ENCODE assay signal across 8 cellular contexts in genomic region chr17:21126645-21127507, GRCh38. TPM values are rescaled to one million over a fixed set of nuclear protein-coding genes. Genes with fewer than 3 reads are reported as not detected.
DNase-seq lines count a peak whose midpoint lies in the region; ATAC-seq and TF ChIP-seq lines count a peak whose summit lies in the region.

TSS of gene DHRS7B (plus strand) at chr17:21126964. CDS start at chr17:21126972, 8 bp downstream.

- peaks cover 24% of the 10 kb centered on the region for H3K4me1 ChIP-seq in DND-41 (ENCODE audit: insufficient read depth, low read length)
- H3K4me1 ChIP-seq in Karpas-422 (ENCODE audit: low read length): peaks cover 22% of the 10 kb centered on the region
- peaks cover 18 to 19% of the 10 kb centered on the region in 2 donors for H3K4me1 ChIP-seq in naive thymus-derived CD4-positive, alpha-beta T cell (ENCODE audit: control insufficient read depth in 2 of 2, insufficient read depth in 2 of 2, low read length in 2 of 2)

- no peaks in the 10 kb centered on the region; the same call in 1 of the 2 replicates for H3K36me3 ChIP-seq in DND-41 (ENCODE audit: insufficient read depth, low read length)
- no peaks in the 10 kb centered on the region for H3K36me3 ChIP-seq in Karpas-422 (ENCODE audit: insufficient read depth, low read length)
- peaks cover 0 to 5% (median 0%) of the 10 kb centered on the region in 3 experiments for H3K36me3 ChIP-seq in naive thymus-derived CD4-positive, alpha-beta T cell (ENCODE audit: control insufficient read depth in 2 of 3, insufficient read depth in 3 of 3, low read length in 3 of 3)

- H3K27me3 Mint-ChIP-seq in naive thymus-derived CD4-positive, alpha-beta T cell: peaks cover 0 to 10% (median 0%) of the 10 kb centered on the region in 5 donors
- H3K27me3 Mint-ChIP-seq in stimulated activated naive B cell treated with anti-CD40 and anti-IgM and Interleukin-4, amounts not matched to agents 10 μg/mL and 1 μg/mL and 100 μg/mL, for 72 hours: no peaks in the 10 kb centered on the region

- H3K9me2 ChIP-seq in Karpas-422 (replicated peaks; ENCODE audit: insufficient read depth, low read length): no peaks in the 10 kb centered on the region

- H2AFZ ChIP-seq in DND-41 (ENCODE audit: low read depth, low read length) (peak within 1 kb of the TSS; percentile 83), Karpas-422 (ENCODE audit: low read length) (peak within 1 kb of the TSS; percentile 91)

- ATAC-seq in DND-41 (ENCODE audit: insufficient read depth, low read depth) (peak; percentile 94), GM21825 (IDR thresholded peaks at IDR 0.05; ENCODE audit: unreplicated experiment) (peak; percentile 84)
- peak; percentile 90 for ATAC-seq in naive thymus-derived CD4-positive, alpha-beta T cell
- peak; percentile 93 to 98 for ATAC-seq in stimulated activated naive B cell treated with anti-CD40 and anti-IgM and Interleukin-4, amounts not matched to agents 10 μg/mL and 1 μg/mL and 100 μg/mL, for 72 hours (replicated peaks)

- intact Hi-C loops in naive thymus-derived CD4-positive, alpha-beta T cell (cut with micrococcal nuclease): loop anchor here (1.0 to 5.0 kb wide), 13 partner anchors 8 to 424 kb away; partner anchors contain the start of genes MAP2K3 (in 2 of the 2), TMEM11 (in 2 of the 2), USP22 (in 2 of the 2) and NATD1 (in 1 of the 2)

- H3K27ac Mint-ChIP-seq in naive thymus-derived CD4-positive, alpha-beta T cell: peak within 1 kb of the TSS; percentile 93 to 99 (median 98)
- peak within 1 kb of the TSS; percentile 93 for H3K27ac Mint-ChIP-seq in stimulated activated naive B cell treated with anti-CD40 and anti-IgM and Interleukin-4, amounts not matched to agents 10 μg/mL and 1 μg/mL and 100 μg/mL, for 72 hours

- H3K27ac ChIP-seq in DND-41 (ENCODE audit: low read length) (peak within 1 kb of the TSS; percentile 72), Karpas-422 (ENCODE audit: low read length) (peak within 1 kb of the TSS; percentile 61)
- H3K27ac ChIP-seq in naive thymus-derived CD4-positive, alpha-beta T cell (ENCODE audit: low read depth, low read length): peak within 1 kb of the TSS; percentile 84

- peaks cover 26 to 58% (median 48%) of the 10 kb centered on the region in 7 donors for H3K4me1 Mint-ChIP-seq in naive thymus-derived CD4-positive, alpha-beta T cell
- H3K4me1 Mint-ChIP-seq in stimulated activated naive B cell treated with anti-CD40 and anti-IgM and Interleukin-4, amounts not matched to agents 10 μg/mL and 1 μg/mL and 100 μg/mL, for 72 hours: peaks cover 17 to 46% of the 10 kb centered on the region in 2 donors

- H3K4me3 ChIP-seq in DND-41 (ENCODE audit: low read depth in 1 of 2, low read length in 2 of 2) (peak within 1 kb of the TSS; percentile 58 to 80), Karpas-422 (ENCODE audit: low read length) (peak within 1 kb of the TSS; percentile 83)
- peak within 1 kb of the TSS; percentile 86 for H3K4me3 ChIP-seq in naive thymus-derived CD4-positive, alpha-beta T cell (ENCODE audit: low read length)

- H4K20me1 ChIP-seq in DND-41 (ENCODE audit: insufficient read depth, low read length) (no peaks in the 10 kb centered on the region; the same call in 1 of the 2 replicates), Karpas-422 (ENCODE audit: insufficient read depth, low read depth, low read length) (no peaks in the 10 kb centered on the region)

- peaks cover 0 to 4% (median 0%) of the 10 kb centered on the region in 11 donors for H3K9me3 Mint-ChIP-seq in naive thymus-derived CD4-positive, alpha-beta T cell
- H3K9me3 Mint-ChIP-seq in stimulated activated naive B cell treated with anti-CD40 and anti-IgM and Interleukin-4, amounts not matched to agents 10 μg/mL and 1 μg/mL and 100 μg/mL, for 72 hours: no peaks in the 10 kb centered on the region

- H3K4me2 ChIP-seq in DND-41 (ENCODE audit: insufficient read depth, low read length): peak within 1 kb of the TSS; percentile 82
- H3K4me2 ChIP-seq in Karpas-422 (ENCODE audit: low read depth, low read length, poor library complexity, severe bottlenecking): peak within 1 kb of the TSS; percentile 91

- H3K36me3 Mint-ChIP-seq in naive thymus-derived CD4-positive, alpha-beta T cell: peaks cover 0 to 2% (median 0%) of the 10 kb centered on the region in 5 donors
- peaks cover 0 to 3% of the 10 kb centered on the region in 2 donors for H3K36me3 Mint-ChIP-seq in stimulated activated naive B cell treated with anti-CD40 and anti-IgM and Interleukin-4, amounts not matched to agents 10 μg/mL and 1 μg/mL and 100 μg/mL, for 72 hours

- POLR2A ChIA-PET in naive thymus-derived CD4-positive, alpha-beta T cell (lab: Charles Lee): interaction anchor here (1.2 to 2.8 kb wide), 6 partner anchors 44 to 161 kb away, joined by 3 to 12 read pairs (median 5); partner anchors contain the start of gene USP22

- H3K79me2 ChIP-seq in DND-41 (ENCODE audit: insufficient read depth, low read length) (peaks cover 29% of the 10 kb centered on the region), Karpas-422 (ENCODE audit: low read length) (peaks cover 7% of the 10 kb centered on the region)

- CTCF ChIA-PET in naive thymus-derived CD4-positive, alpha-beta T cell (lab: Charles Lee): interaction anchor here (0.7 kb wide), 1 partner anchor 151 kb away, joined by 3 read pairs; no protein-coding TSS in a partner anchor

- TF ChIP-seq CTCF in DND-41 (IDR thresholded peaks at IDR 0.05; ENCODE audit: borderline replicate concordance, extremely low read depth, low read length, poor library complexity, severe bottlenecking): no peak

- H3K27me3 ChIP-seq in DND-41 (ENCODE audit: insufficient read depth, low read length, poor library complexity) (no peaks in the 10 kb centered on the region), Karpas-422 (ENCODE audit: low read length) (no peaks in the 10 kb centered on the region)
- no peaks in the 10 kb centered on the region for H3K27me3 ChIP-seq in naive thymus-derived CD4-positive, alpha-beta T cell (ENCODE audit: control insufficient read depth in 2 of 2, insufficient read depth in 2 of 2, low read length in 2 of 2)

- DNase-seq in DND-41 (peak; percentile 95), Karpas-422 (peak; percentile 99), RPMI7951 (ENCODE audit: low read depth) (peak; percentile 85), fibroblast of gingiva (ENCODE audit: low read depth) (peak; percentile 81)
- DNase-seq in activated T-helper 1 cell treated with anti-CD3 and anti-CD28 coated beads, Interleukin-2, amount 50 U/mL, for 16 hours (ENCODE audit: low read depth in 1 of 2, low spot score in 1 of 2): peak; percentile 93 to 95
- peak; percentile 91 to 97 (median 95) for DNase-seq in naive thymus-derived CD4-positive, alpha-beta T cell
- peak; percentile 95 for DNase-seq in stimulated activated naive B cell treated with anti-CD40 and anti-IgM and Interleukin-4, amounts not matched to agents 10 μg/mL and 1 μg/mL and 100 μg/mL, for 72 hours

- H3K9ac ChIP-seq in DND-41 (ENCODE audit: low read depth, low read length): peak within 1 kb of the TSS; percentile 69
- peak within 1 kb of the TSS; percentile 78 for H3K9ac ChIP-seq in Karpas-422 (ENCODE audit: low read length)

- peak within 1 kb of the TSS; percentile 90 to 100 (median 97) for H3K4me3 Mint-ChIP-seq in naive thymus-derived CD4-positive, alpha-beta T cell
- peak within 1 kb of the TSS; percentile 86 to 91 for H3K4me3 Mint-ChIP-seq in stimulated activated naive B cell treated with anti-CD40 and anti-IgM and Interleukin-4, amounts not matched to agents 10 μg/mL and 1 μg/mL and 100 μg/mL, for 72 hours

- H3K9me3 ChIP-seq in DND-41 (ENCODE audit: insufficient read depth, low read length, severe bottlenecking) (no peaks in the 10 kb centered on the region), Karpas-422 (ENCODE audit: low read length) (no peaks in the 10 kb centered on the region)
- H3K9me3 ChIP-seq in naive thymus-derived CD4-positive, alpha-beta T cell (ENCODE audit: control insufficient read depth in 2 of 3, low read length in 3 of 3): no peaks in the 10 kb centered on the region

RNA-seq across cellular contexts. Expression of gene DHRS7B, which starts in this region (rescaled TPM):
- 2.2 and 4.0 TPM in 2 replicates for total RNA-seq in Karpas-422 (2014; rRNA removed; shearing (Covaris generic); ENCODE audit: low replicate concordance)
- 15.9 and 16.3 TPM in 2 replicates for total RNA-seq in RPMI7951 (2014; rRNA removed; shearing (Covaris generic))
- total RNA-seq in naive thymus-derived CD4-positive, alpha-beta T cell: 10 to 100 TPM in 2 of 5 experiments, 1 to 10 TPM in 3; 7.5 to 15.1 (median 10.0) TPM
- 10 to 100 TPM in 1 of 2 donors, 1 to 10 TPM in 1; 5.9 to 13.7 TPM for polyA plus RNA-seq in naive thymus-derived CD4-positive, alpha-beta T cell

Comparison
In these comparisons a context has a peak if more than half of its experiments do, and no peak if none do; other contexts are left out.
1. Peak in every context shown above with its lines: DNase-seq, ATAC-seq, H3K4me3 ChIP-seq and H3K27ac ChIP-seq.